1 cellular context compared by ENCODE assay signal in the genomic region with DNA sequence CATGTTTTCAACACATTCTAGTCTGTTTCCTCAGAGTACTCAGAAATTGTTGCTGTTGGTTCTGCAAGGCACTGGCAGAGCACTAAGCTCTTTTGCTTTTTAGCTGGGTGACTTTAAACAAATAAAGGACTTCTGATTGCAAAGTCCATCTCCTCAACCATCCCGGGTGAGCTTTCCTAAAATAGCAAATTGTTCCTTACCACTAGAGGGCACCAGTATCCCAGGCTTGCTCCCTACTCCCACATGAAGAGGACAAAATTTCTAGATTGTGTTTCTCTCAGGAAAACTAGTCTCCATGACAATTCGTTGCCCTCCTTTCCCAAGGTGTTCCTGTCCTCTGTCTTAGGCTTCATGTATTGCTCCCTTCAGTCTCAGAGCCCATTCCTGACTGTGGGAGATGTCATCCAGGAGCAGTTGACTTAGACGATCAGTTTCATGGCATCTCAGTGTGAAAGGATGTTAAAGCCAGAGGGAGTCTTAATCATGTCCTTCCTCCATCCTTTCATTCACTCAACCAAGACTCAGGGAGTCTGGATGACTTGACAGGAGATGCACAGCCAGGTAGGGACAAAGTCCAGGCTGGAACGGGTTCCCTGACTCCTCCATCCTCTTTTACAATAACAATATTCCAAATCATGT.
TF ChIP-seq lines count a peak whose summit lies in the region.

No MANE protein-coding gene starts in this region.

TF ChIP-seq in GM12878, 131 proteins besides CTCF, POLR2A, EP300 and RAD21 (continued from another document):
- no peak for TF ChIP-seq SP1 (IDR thresholded peaks at IDR 0.05; ENCODE audit: low read depth, low read length)
- TF ChIP-seq POLR2AphosphoS2 (IDR thresholded peaks at IDR 0.05; ENCODE audit: low read depth, low read length): no peak
